In genomic region chr3:195689181-195690070, GRCh38 we compare ENCODE assay signal across 13 cellular contexts. TPM values are rescaled to one million over a fixed set of nuclear protein-coding genes. Genes with fewer than 3 reads are reported as not detected.
A peak's percentile ranks its signal among the peaks of the same experiment; 100 is the strongest.
DNase-seq lines count a peak whose midpoint lies in the region; ATAC-seq and TF ChIP-seq lines count a peak whose summit lies in the region.
"Not testable (repeated sequence)": the region's sequence is repeated elsewhere in the genome, so short reads cannot be mapped to it uniquely, and the experiment has no call there.
"Had no signal": no experiment of that assay in that cellular context is flagged by ENCODE, and none has a peak within 500 bp of the region (broad histone marks: within the 10 kb centered on the region; RNA-seq: fewer than 3 reads in every experiment).

No MANE protein-coding gene starts in this region.

- dilution Hi-C loops in IMR-90 (cut with HindIII; ENCODE audit: low sequenced_read_pairs, unreplicated experiment): not testable (repeated sequence)

- not testable (repeated sequence) for H4K5ac ChIP-seq in IMR-90 (ENCODE audit: low read depth, low read length)

- H3K56ac ChIP-seq in IMR-90 (ENCODE audit: extremely low read depth, insufficient read depth, low read length): not testable (repeated sequence)

- not testable (repeated sequence) for H4K20me1 ChIP-seq in IMR-90 (ENCODE audit: insufficient read depth, low read length)

- H4K91ac ChIP-seq in IMR-90 (ENCODE audit: insufficient read depth, low read depth, low read length): not testable (repeated sequence)

- not testable (repeated sequence) for H2BK20ac ChIP-seq in IMR-90 (ENCODE audit: low read depth, low read length)

- not testable (repeated sequence) for H3K14ac ChIP-seq in IMR-90 (replicated peaks; ENCODE audit: low read depth, low read length)

- H3K27ac Mint-ChIP-seq in activated T-helper 1 cell treated with anti-CD3 and anti-CD28 coated beads, Interleukin-12 subunit alpha, Interleukin-12 subunit beta, Interleukin-2, Interleukin-4 antibody, amounts not matched to agents 30 ng/mL and 10 ng/mL and 1 ng/mL, durations not matched to agents 14 hours and 24 hours and 36 hours: peak overlapping the region; percentile 85
- H3K27ac Mint-ChIP-seq in chondrocyte (ENCODE audit: unreplicated experiment): peak overlapping the region; percentile 6
- H3K27ac Mint-ChIP-seq in natural killer cell treated with Interleukin-12 subunit alpha and Interleukin-12 subunit beta and Interleukin-15 and Interleukin-18, amount 100 ng/mL, for 72 hours: not testable (repeated sequence)

- H3K4me2 ChIP-seq in IMR-90 (ENCODE audit: low read depth, low read length): not testable (repeated sequence)

- not testable (repeated sequence) for H2BK120ac ChIP-seq in IMR-90 (ENCODE audit: low read depth, low read length)

- peaks cover 25% of the 10 kb centered on the region for H3K36me3 ChIP-seq in IMR-90 (ENCODE audit: control insufficient read depth, insufficient read depth, low read length)
- peaks cover 0 to 77% (median 58%) of the 10 kb centered on the region in 9 donors for H3K36me3 ChIP-seq in heart left ventricle
- H3K36me3 ChIP-seq in left lung: peaks cover 0 to 68% of the 10 kb centered on the region in 2 donors
- H3K36me3 ChIP-seq in gastrocnemius medialis: peaks cover 0 to 37% of the 10 kb centered on the region in 2 donors
- H3K36me3 ChIP-seq in upper lobe of right lung: peaks cover 71% of the 10 kb centered on the region

- H2AFZ ChIP-seq in IMR-90 (replicated peaks; ENCODE audit: low read length, poor library complexity): not testable (repeated sequence)

- ATAC-seq in IMR-90 (ENCODE audit: low read depth): not testable (repeated sequence)
- peak; percentile 21 to 55 (median 54) for ATAC-seq in heart left ventricle
- peak; percentile 17 for ATAC-seq in left lung
- peak in 1 of 2 donors; percentile 31 for ATAC-seq in natural killer cell treated with Interleukin-12 subunit alpha and Interleukin-12 subunit beta and Interleukin-15 and Interleukin-18, amount 100 ng/mL, for 72 hours
- ATAC-seq in gastrocnemius medialis: peak; percentile 24 to 35
- peak; percentile 53 for ATAC-seq in upper lobe of right lung

- POLR2A ChIA-PET in IMR-90 (lab: Charles Lee; ENCODE audit: unreplicated experiment): not testable (repeated sequence)

- not testable (repeated sequence) for H3K27me3 ChIP-seq in IMR-90 (ENCODE audit: control insufficient read depth, insufficient read depth, low read length); heart left ventricle; left lung; gastrocnemius medialis; upper lobe of right lung

- H3K9me1 ChIP-seq in IMR-90 (ENCODE audit: insufficient read depth, low read length): not testable (repeated sequence)

- H4K8ac ChIP-seq in IMR-90 (ENCODE audit: low read depth in 2 of 2, low read length in 2 of 2): not testable (repeated sequence)

- H3K4me1 ChIP-seq in IMR-90 (ENCODE audit: control insufficient read depth, insufficient read depth, low read length); left lung; upper lobe of right lung: not testable (repeated sequence)
- peaks cover 0 to 18% (median 9%) of the 10 kb centered on the region in 12 donors for H3K4me1 ChIP-seq in heart left ventricle
- peaks cover 10 to 12% of the 10 kb centered on the region in 2 donors for H3K4me1 ChIP-seq in gastrocnemius medialis

- H3K4ac ChIP-seq in IMR-90 (ENCODE audit: low read depth, low read length): not testable (repeated sequence)

- H3K27me3 Mint-ChIP-seq in activated T-helper 1 cell treated with anti-CD3 and anti-CD28 coated beads, Interleukin-12 subunit alpha, Interleukin-12 subunit beta, Interleukin-2, Interleukin-4 antibody, amounts not matched to agents 30 ng/mL and 10 ng/mL and 1 ng/mL, durations not matched to agents 14 hours and 24 hours and 36 hours (ENCODE audit: insufficient read depth); chondrocyte (ENCODE audit: low read depth); natural killer cell treated with Interleukin-12 subunit alpha and Interleukin-12 subunit beta and Interleukin-15 and Interleukin-18, amount 100 ng/mL, for 72 hours: not testable (repeated sequence)

- DNase-seq in IMR-90; activated T-helper 1 cell treated with anti-CD3 and anti-CD28 coated beads, Interleukin-12 subunit alpha, Interleukin-12 subunit beta, Interleukin-2, Interleukin-4 antibody, amounts not matched to agents 30 ng/mL and 10 ng/mL and 1 ng/mL, durations not matched to agents 14 hours and 24 hours and 36 hours (ENCODE audit: low spot score); chondrocyte (ENCODE audit: low spot score); left lung; upper lobe of right lung: not testable (repeated sequence)
- DNase-seq in heart left ventricle (peak in 1 of 5 donors; percentile 40), gastrocnemius medialis (peak in 1 of 2 donors; percentile 45)
- peak; percentile 48 for DNase-seq in natural killer cell treated with Interleukin-12 subunit alpha and Interleukin-12 subunit beta and Interleukin-15 and Interleukin-18, amount 100 ng/mL, for 72 hours (ENCODE audit: low spot score)

- not testable (repeated sequence) for H3K23ac ChIP-seq in IMR-90 (ENCODE audit: low read depth, low read length)

- H2AK5ac ChIP-seq in IMR-90 (ENCODE audit: low read depth, low read length): peak overlapping the region; percentile 43; the same call in 1 of the 2 replicates

- peaks cover 0 to 13% of the 10 kb centered on the region in 2 experiments; a peak in 1 of 4 replicates for H3K79me1 ChIP-seq in IMR-90 (ENCODE audit: low read depth in 1 of 2, low read length in 2 of 2)

- 76% methylated on average over 10 of the region's 21 CpGs; no CpG with 5 or more reads in 1 of the 2 experiments for WGBS in IMR-90 (ENCODE audit: extremely low coverage in 2 of 2, insufficient read length in 1 of 2), 2 experiments
- 55 to 68% (median 59%) methylated on average over 21 of the region's 21 CpGs for WGBS in heart left ventricle, 4 donors

- not testable (repeated sequence) for H3K18ac ChIP-seq in IMR-90 (ENCODE audit: low read depth, low read length)

- not testable (repeated sequence) for BruUV-seq in IMR-90 (replicated peaks; lab: Mats Ljungman, UMichigan)

- in situ Hi-C loops in IMR-90 (cut with MboI; ENCODE audit: low sequenced_read_pairs): loop anchor here (25.0 kb wide), 1 partner anchor 273 kb away; no protein-coding TSS in a partner anchor
- in situ Hi-C loops in gastrocnemius medialis (cut with MboI; ENCODE audit: low sequenced_read_pairs in 4 of 4): loop anchor here in 1 of 4 donors (25.0 kb wide), 1 partner anchor 273 kb away; no protein-coding TSS in a partner anchor

- intact Hi-C loops in IMR-90 (cut with micrococcal nuclease): loop anchor here (10.0 kb wide), 1 partner anchor 275 kb away; no protein-coding TSS in a partner anchor
- intact Hi-C loops in activated T-helper 1 cell treated with anti-CD3 and anti-CD28 coated beads, Interleukin-12 subunit alpha, Interleukin-12 subunit beta, Interleukin-2, Interleukin-4 antibody, amounts not matched to agents 30 ng/mL and 10 ng/mL and 1 ng/mL, durations not matched to agents 14 hours and 24 hours and 36 hours (cut with micrococcal nuclease): loop anchor here (5.0 to 10.0 kb wide), 2 partner anchors 218 to 515 kb away; partner anchors contain the start of gene TNK2
- intact Hi-C loops in heart left ventricle (cut with DNase I): loop anchor here in 1 of 10 donors (10.0 kb wide), 1 partner anchor 285 kb away; no protein-coding TSS in a partner anchor
- intact Hi-C loops in left lung (cut with DNase I); upper lobe of right lung (cut with DNase I): not testable (repeated sequence)
- intact Hi-C loops in gastrocnemius medialis (cut with DNase I; ENCODE audit: low total_unique reads): loop anchor here (10.0 kb wide), 1 partner anchor 265 kb away; no protein-coding TSS in a partner anchor

- H3K4me3 Mint-ChIP-seq in activated T-helper 1 cell treated with anti-CD3 and anti-CD28 coated beads, Interleukin-12 subunit alpha, Interleukin-12 subunit beta, Interleukin-2, Interleukin-4 antibody, amounts not matched to agents 30 ng/mL and 10 ng/mL and 1 ng/mL, durations not matched to agents 14 hours and 24 hours and 36 hours; chondrocyte (ENCODE audit: unreplicated experiment); natural killer cell treated with Interleukin-12 subunit alpha and Interleukin-12 subunit beta and Interleukin-15 and Interleukin-18, amount 100 ng/mL, for 72 hours: not testable (repeated sequence)

- not testable (repeated sequence) for H3K9me3 ChIP-seq in IMR-90 (ENCODE audit: control insufficient read depth, insufficient read depth, low read length); heart left ventricle; left lung; gastrocnemius medialis; upper lobe of right lung

- H2AK9ac ChIP-seq in IMR-90 (replicated peaks; ENCODE audit: low read depth, low read length, poor library complexity): not testable (repeated sequence)

- not testable (repeated sequence) for TF ChIP-seq CTCF in IMR-90 (conservative IDR thresholded peaks at IDR 0.05; ENCODE audit: low read depth, low read length); chondrocyte (IDR thresholded peaks at IDR 0.05); heart left ventricle (IDR thresholded peaks at IDR 0.05); left lung (IDR thresholded peaks at IDR 0.05); gastrocnemius medialis (IDR thresholded peaks at IDR 0.05 in 4 of 5, conservative IDR thresholded peaks at IDR 0.05 in 1 of 5); upper lobe of right lung (IDR thresholded peaks at IDR 0.05)

- peak overlapping the region; percentile 28 for H2BK5ac ChIP-seq in IMR-90 (ENCODE audit: low read depth, low read length, poor library complexity, severe bottlenecking)

- not testable (repeated sequence) for H3K4me3 ChIP-seq in IMR-90 (ENCODE audit: insufficient read depth, low read depth, low read length); heart left ventricle; left lung; gastrocnemius medialis; upper lobe of right lung

- not testable (repeated sequence) for H2BK15ac ChIP-seq in IMR-90 (ENCODE audit: low read depth, low read length)

- not testable (repeated sequence) for H3K9me3 Mint-ChIP-seq in activated T-helper 1 cell treated with anti-CD3 and anti-CD28 coated beads, Interleukin-12 subunit alpha, Interleukin-12 subunit beta, Interleukin-2, Interleukin-4 antibody, amounts not matched to agents 30 ng/mL and 10 ng/mL and 1 ng/mL, durations not matched to agents 14 hours and 24 hours and 36 hours; chondrocyte (ENCODE audit: low read depth); natural killer cell treated with Interleukin-12 subunit alpha and Interleukin-12 subunit beta and Interleukin-15 and Interleukin-18, amount 100 ng/mL, for 72 hours

- H3K27ac ChIP-seq in IMR-90 (ENCODE audit: insufficient read depth, low read length); left lung; upper lobe of right lung: not testable (repeated sequence)
- H3K27ac ChIP-seq in heart left ventricle (peak overlapping the region in 9 of 12 donors; percentile 2 to 68 (median 36)), gastrocnemius medialis (peak overlapping the region; percentile 34 to 65 (median 56))

- H3K4me1 Mint-ChIP-seq in activated T-helper 1 cell treated with anti-CD3 and anti-CD28 coated beads, Interleukin-12 subunit alpha, Interleukin-12 subunit beta, Interleukin-2, Interleukin-4 antibody, amounts not matched to agents 30 ng/mL and 10 ng/mL and 1 ng/mL, durations not matched to agents 14 hours and 24 hours and 36 hours (ENCODE audit: low read depth): peaks cover 39% of the 10 kb centered on the region
- peaks cover 33% of the 10 kb centered on the region for H3K4me1 Mint-ChIP-seq in chondrocyte (ENCODE audit: low read depth)
- H3K4me1 Mint-ChIP-seq in natural killer cell treated with Interleukin-12 subunit alpha and Interleukin-12 subunit beta and Interleukin-15 and Interleukin-18, amount 100 ng/mL, for 72 hours (ENCODE audit: low read depth in 2 of 2): peaks cover 24 to 28% of the 10 kb centered on the region in 2 donors

- TF ChIP-seq POLR2A in IMR-90 (IDR thresholded peaks at IDR 0.05; ENCODE audit: low read depth, low read length); heart left ventricle (IDR thresholded peaks at IDR 0.05); gastrocnemius medialis (IDR thresholded peaks at IDR 0.05): not testable (repeated sequence)

- H3K9ac ChIP-seq in IMR-90 (ENCODE audit: low read depth, low read length): not testable (repeated sequence)

- H3K36me3 Mint-ChIP-seq in activated T-helper 1 cell treated with anti-CD3 and anti-CD28 coated beads, Interleukin-12 subunit alpha, Interleukin-12 subunit beta, Interleukin-2, Interleukin-4 antibody, amounts not matched to agents 30 ng/mL and 10 ng/mL and 1 ng/mL, durations not matched to agents 14 hours and 24 hours and 36 hours (ENCODE audit: low read depth): peaks cover 59% of the 10 kb centered on the region
- peaks cover 44% of the 10 kb centered on the region for H3K36me3 Mint-ChIP-seq in chondrocyte (ENCODE audit: low read depth)
- H3K36me3 Mint-ChIP-seq in natural killer cell treated with Interleukin-12 subunit alpha and Interleukin-12 subunit beta and Interleukin-15 and Interleukin-18, amount 100 ng/mL, for 72 hours: peaks cover 41% of the 10 kb centered on the region

- CTCF ChIA-PET in IMR-90 (lab: Yijun Ruan, JAX): not testable (repeated sequence)

- TF ChIP-seq RAD21 in IMR-90 (IDR thresholded peaks at IDR 0.05; ENCODE audit: low read length): not testable (repeated sequence)

RNA-seq across cellular contexts. Expression of gene MUC20, which starts 31.4 kb away (rescaled TPM):
- total RNA-seq in IMR-90 (2012; rRNA removed) (not detected in 2 replicates), chondrocyte (2.2 to 8.4 TPM (median 3.0 TPM) in 3 replicates), heart left ventricle (1 to 10 TPM in 7 of 9 donors, under 1 TPM in 2; 0.21 to 8.4 (median 3.2) TPM), left lung (10 to 100 TPM in 1 of 2 donors, 1 to 10 TPM in 1; 7.7 to 20.3 TPM), gastrocnemius medialis (1 to 10 TPM; 1.5 to 7.0 (median 3.2) TPM), upper lobe of right lung (14.7 TPM)
- polyA plus RNA-seq in IMR-90 (2012; rRNA removed) (0.12 and 0.24 TPM in 2 replicates), heart left ventricle (1 to 10 TPM in 1 of 2 donors, under 1 TPM in 1; 0.53 to 3.2 TPM)
- polyA plus RNA-seq in IMR-90 (2012; cell fraction: cytosol; rRNA removed): 0.11 TPM in 1 of 2 replicates, not detected in the other
- polyA plus RNA-seq in IMR-90 (2012; cell fraction: nucleus; rRNA removed; ENCODE audit: low replicate concordance): 1.7 TPM in 2 replicates
- total RNA-seq in activated T-helper 1 cell treated with anti-CD3 and anti-CD28 coated beads, Interleukin-12 subunit alpha, Interleukin-12 subunit beta, Interleukin-2, Interleukin-4 antibody, amounts not matched to agents 30 ng/mL and 10 ng/mL and 1 ng/mL, durations not matched to agents 14 hours and 24 hours and 36 hours: 5.0 and 6.6 TPM in 2 replicates
- total RNA-seq in natural killer cell treated with Interleukin-12 subunit alpha and Interleukin-12 subunit beta and Interleukin-15 and Interleukin-18, amount 100 ng/mL, for 72 hours: 1 to 10 TPM; 2.4 to 3.5 TPM
- total RNA-seq: glomerular endothelial cell, RPMI7951, SK-MEL-5 had no signal
- polyA plus RNA-seq: CD8-positive, alpha-beta memory T cell; endothelial cell of umbilical vein had no signal
